ENCODE assay signal across 7 cellular contexts in genomic region chr12:642633-643477, GRCh38. TPM values are rescaled to one million over a fixed set of nuclear protein-coding genes. Genes with fewer than 3 reads are reported as not detected.
DNase-seq lines count a peak whose midpoint lies in the region; ATAC-seq and TF ChIP-seq lines count a peak whose summit lies in the region.

No MANE protein-coding gene starts in this region.

- peak; percentile 48 for TF ChIP-seq CTCF in activated CD8-positive, alpha-beta T cell treated with anti-CD3 and anti-CD28 coated beads for 36 hours (IDR thresholded peaks at IDR 0.05)

- intact Hi-C loops in activated CD8-positive, alpha-beta T cell treated with anti-CD3 and anti-CD28 coated beads for 36 hours (cut with micrococcal nuclease) = no loop called here

- peak overlapping the region; percentile 63 for H3K4me3 ChIP-seq in effector memory CD4-positive, alpha-beta T cell (ENCODE audit: insufficient read depth, low read depth, low read length, poor library complexity, severe bottlenecking)

- ATAC-seq in GM18505 (IDR thresholded peaks at IDR 0.05; ENCODE audit: unreplicated experiment) (peak; percentile 71), HG02642 (IDR thresholded peaks at IDR 0.05; ENCODE audit: poor library complexity, unreplicated experiment) (peak; percentile 77)
- ATAC-seq in activated CD8-positive, alpha-beta T cell treated with anti-CD3 and anti-CD28 coated beads for 36 hours = peak; percentile 68

- H3K4me1 Mint-ChIP-seq in activated CD8-positive, alpha-beta T cell treated with anti-CD3 and anti-CD28 coated beads for 36 hours (ENCODE audit: low read depth) = peaks cover 57% of the 10 kb centered on the region

- peak overlapping the region; percentile 84 for H3K4me3 Mint-ChIP-seq in activated CD8-positive, alpha-beta T cell treated with anti-CD3 and anti-CD28 coated beads for 36 hours

- POLR2A ChIA-PET in activated CD8-positive, alpha-beta T cell treated with anti-CD3 and anti-CD28 coated beads for 36 hours (lab: Charles Lee) = interaction anchor here (1.0 to 3.4 kb wide), 6 partner anchors 10 to 110 kb away, joined by 3 to 24 read pairs (median 6); no protein-coding TSS in a partner anchor

- peaks cover 14% of the 10 kb centered on the region for H3K4me1 ChIP-seq in effector memory CD4-positive, alpha-beta T cell (ENCODE audit: control insufficient read depth, insufficient read depth, low read length, poor library complexity, severe bottlenecking)

- no peaks in the 10 kb centered on the region for H3K9me3 ChIP-seq in effector memory CD4-positive, alpha-beta T cell (ENCODE audit: control insufficient read depth, low read length)

- H3K9me3 Mint-ChIP-seq in activated CD8-positive, alpha-beta T cell treated with anti-CD3 and anti-CD28 coated beads for 36 hours = no peaks in the 10 kb centered on the region

- peaks cover 4% of the 10 kb centered on the region for H3K36me3 Mint-ChIP-seq in activated CD8-positive, alpha-beta T cell treated with anti-CD3 and anti-CD28 coated beads for 36 hours (ENCODE audit: low read depth)

- H3K36me3 ChIP-seq in effector memory CD4-positive, alpha-beta T cell (ENCODE audit: control insufficient read depth, insufficient read depth, low read length) = no peaks in the 10 kb centered on the region

- CTCF ChIA-PET in activated CD8-positive, alpha-beta T cell treated with anti-CD3 and anti-CD28 coated beads for 36 hours (lab: Charles Lee) = interaction anchor here (0.9 to 3.4 kb wide), 10 partner anchors 11 to 168 kb away, joined by 3 to 18 read pairs (median 4); no protein-coding TSS in a partner anchor

- H3K27me3 ChIP-seq in effector memory CD4-positive, alpha-beta T cell (replicated peaks; ENCODE audit: control insufficient read depth, insufficient read depth, low read length, poor library complexity, severe bottlenecking) = no peaks in the 10 kb centered on the region

- peak; percentile 72 for TF ChIP-seq POLR2A in GM18505 (IDR thresholded peaks at IDR 0.05; ENCODE audit: borderline replicate concordance, extremely low read depth, insufficient read depth, insufficient read length)

- H3K27ac ChIP-seq in effector memory CD4-positive, alpha-beta T cell (ENCODE audit: insufficient read depth, low read length, poor library complexity, severe bottlenecking) = peak overlapping the region; percentile 85

- no peaks in the 10 kb centered on the region for H3K27me3 Mint-ChIP-seq in activated CD8-positive, alpha-beta T cell treated with anti-CD3 and anti-CD28 coated beads for 36 hours

- DNase-seq in NCI-H2171 treated with DMSO at 0.1 percent for 48 hours (lab: John Stamatoyannopoulos, UW) (peak; percentile 82), medulla oblongata (ENCODE audit: extremely low spot score) (peak; percentile 79)
- DNase-seq in activated CD8-positive, alpha-beta T cell treated with anti-CD3 and anti-CD28 coated beads for 36 hours = peak; percentile 82
- peak; percentile 68 to 74 (median 72) for DNase-seq in effector memory CD4-positive, alpha-beta T cell
- DNase-seq in stimulated activated CD8-positive, alpha-beta memory T cell treated with anti-CD3 and anti-CD28 coated beads, Interleukin-12 subunit alpha, Interleukin-12 subunit beta, amount 100 ng/mL, for 4 hours (ENCODE audit: low read depth) = peak; percentile 64

- peak overlapping the region; percentile 91 for H3K27ac Mint-ChIP-seq in activated CD8-positive, alpha-beta T cell treated with anti-CD3 and anti-CD28 coated beads for 36 hours

RNA-seq across cellular contexts. Expression of gene NINJ2, which starts 20.4 kb away (rescaled TPM):
- total RNA-seq in activated CD8-positive, alpha-beta T cell treated with anti-CD3 and anti-CD28 coated beads for 36 hours = 1 to 10 TPM; 2.2 to 2.5 TPM

Comparison
In these comparisons a context has a peak if more than half of its experiments do, and no peak if none do; other contexts are left out.
1. Peak in every context shown above with its lines: DNase-seq, ATAC-seq, H3K4me3 ChIP-seq and H3K27ac ChIP-seq.